9 cellular contexts compared by ENCODE assay signal in genomic region chr19:55124126-55124525, GRCh38. TPM values are rescaled to one million over a fixed set of nuclear protein-coding genes. Genes with fewer than 3 reads are reported as not detected.
"Had no signal": no experiment of that assay in that cellular context is flagged by ENCODE, and none has a peak within 500 bp of the region (broad histone marks: within the 10 kb centered on the region; RNA-seq: fewer than 3 reads in every experiment).

No MANE protein-coding gene starts in this region.

RNA-seq across cellular contexts. Expression of gene TNNT1, which starts 24.9 kb away (rescaled TPM):
- total RNA-seq: glomerular endothelial cell had no signal

RNA-seq across cellular contexts. Expression of gene TNNI3, which starts 33.4 kb away (rescaled TPM):
- total RNA-seq: chondrocyte, dermis microvascular lymphatic vessel endothelial cell, esophagus mucosa, esophagus squamous epithelium, glomerular endothelial cell, left lobe of liver, liver, mononuclear cell, mucosa of gallbladder had no signal
- polyA plus RNA-seq: liver had no signal
